23 cellular contexts compared by ENCODE assay signal in the genomic region with DNA sequence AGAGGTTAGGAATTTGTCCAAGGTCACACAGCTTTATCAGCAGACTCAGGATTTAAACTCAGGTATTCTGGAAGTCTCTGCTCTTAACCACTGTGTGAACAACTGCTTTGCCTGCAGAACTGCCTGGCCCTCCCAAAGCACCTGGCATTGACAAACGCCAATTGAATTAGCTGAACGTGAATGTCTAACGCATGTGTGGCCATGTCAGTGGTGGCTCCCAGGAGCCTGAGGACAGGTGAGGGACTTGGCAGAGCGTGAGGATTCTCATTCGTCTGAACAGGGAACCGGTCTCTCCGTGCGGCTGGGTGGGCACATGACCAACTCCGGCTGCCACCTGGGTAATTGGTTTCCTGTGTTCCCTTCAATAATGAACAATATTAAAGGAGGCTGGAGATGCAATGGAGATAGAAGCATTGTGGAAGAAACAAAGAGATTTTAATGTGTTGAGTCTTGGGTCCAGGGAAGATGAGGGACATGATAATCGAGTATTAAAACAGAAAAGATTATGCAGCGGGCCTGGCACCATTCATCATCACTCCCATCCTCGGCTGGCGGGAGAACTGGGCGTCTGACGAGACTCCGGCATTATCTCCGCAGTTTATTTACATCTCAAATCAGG.
DNase-seq lines count a peak whose midpoint lies in the region; ATAC-seq and TF ChIP-seq lines count a peak whose summit lies in the region.
"Had no signal": no experiment of that assay in that cellular context is flagged by ENCODE, and none has a peak within 500 bp of the region (broad histone marks: within the 10 kb centered on the region; RNA-seq: fewer than 3 reads in every experiment).

No MANE protein-coding gene starts in this region.

- intact Hi-C loops in upper lobe of right lung (cut with DNase I), result no loop called here
- intact Hi-C loops in posterior vena cava (cut with DNase I), result no loop called here

- H3K4me1 ChIP-seq in RWPE2 (ENCODE audit: insufficient read depth, poor library complexity, severe bottlenecking), result peaks cover 13% of the 10 kb centered on the region
- no peaks in the 10 kb centered on the region for H3K4me1 ChIP-seq in upper lobe of right lung
- H3K4me1 ChIP-seq: heart left ventricle had no signal

- H3K27me3 ChIP-seq in RWPE2 (ENCODE audit: insufficient read depth, poor library complexity, severe bottlenecking) (no peaks in the 10 kb centered on the region), upper lobe of right lung (peaks cover 33% of the 10 kb centered on the region)
- H3K27me3 ChIP-seq: body of pancreas, foreskin keratinocyte had no signal

- H3K36me3 ChIP-seq in RWPE2 (ENCODE audit: low read depth) (no peaks in the 10 kb centered on the region), upper lobe of right lung (no peaks in the 10 kb centered on the region)
- H3K36me3 ChIP-seq: esophagus squamous epithelium, heart left ventricle had no signal

- no peaks in the 10 kb centered on the region for H3K9me3 ChIP-seq in RWPE2 (ENCODE audit: severe bottlenecking)
- no peaks in the 10 kb centered on the region for H3K9me3 ChIP-seq in upper lobe of right lung
- H3K9me3 ChIP-seq: body of pancreas, esophagus squamous epithelium had no signal

- peak; percentile 19 for DNase-seq in activated CD8-positive, alpha-beta memory T cell treated with anti-CD3 and anti-CD28 coated beads for 24 hours
- DNase-seq in activated CD8-positive, alpha-beta memory T cell treated with anti-CD3 and anti-CD28 coated beads, Interleukin-2, amount 50 U/mL, for 48 hours, result no peak
- peak; percentile 63 for DNase-seq in NCI-H1436 (lab: John Stamatoyannopoulos, UW)
- DNase-seq in RWPE2 (ENCODE audit: low spot score), result peak; percentile 66
- DNase-seq in upper lobe of right lung, result peak; percentile 54
- DNase-seq in posterior vena cava (ENCODE audit: low spot score), result no peak
- DNase-seq: activated B cell treated with CpG ODN at 0.5 μM for 24 hours; activated CD4-positive, alpha-beta T cell treated with anti-CD3 and anti-CD28 coated beads, Interleukin-2, amount 50 U/mL, for 4 hours; activated naive CD4-positive, alpha-beta T cell treated with anti-CD3 and anti-CD28 coated beads, Interleukin-2, amount 10 ng/mL, durations not matched to agents 7 days and 5 days; CD4-positive, alpha-beta memory T cell; dermis blood vessel endothelial cell; esophagus squamous epithelium; heart left ventricle; left ventricle myocardium superior; naive B cell; NCI-H1048; OCI-M1; right cardiac atrium; stimulated activated CD4-positive, alpha-beta T cell treated with anti-CD3 and anti-CD28 coated beads, Interleukin-1b, Interleukin-23, amount 100 ng/mL, for 48 hours; stimulated activated naive CD8-positive, alpha-beta T cell treated with anti-CD3 and anti-CD28 coated beads, Interleukin-15, Interleukin-2, amounts not matched to agents 100 U/mL and 50 U/mL, for 24 hours had no signal

- no peak overlapping the region for H3K4me3 ChIP-seq in RWPE2 (ENCODE audit: severe bottlenecking)
- no peak overlapping the region for H3K4me3 ChIP-seq in upper lobe of right lung
- H3K4me3 ChIP-seq: body of pancreas, esophagus squamous epithelium, heart left ventricle had no signal

- TF ChIP-seq CTCF in RWPE2 (IDR thresholded peaks at IDR 0.05; ENCODE audit: poor library complexity, severe bottlenecking) (no peak), upper lobe of right lung (IDR thresholded peaks at IDR 0.05) (no peak)

- ATAC-seq in RWPE2 (ENCODE audit: low read depth) (no peak), upper lobe of right lung (no peak), GM21515 (IDR thresholded peaks at IDR 0.05; ENCODE audit: unreplicated experiment) (no peak)
- ATAC-seq: body of pancreas; foreskin keratinocyte; heart left ventricle; left ventricle myocardium superior; right cardiac atrium; stimulated activated naive CD8-positive, alpha-beta T cell treated with anti-CD3 and anti-CD28 coated beads, Interleukin-15, Interleukin-2, amounts not matched to agents 100 U/mL and 50 U/mL, for 24 hours had no signal

- H3K27ac ChIP-seq in RWPE2 (ENCODE audit: poor library complexity, severe bottlenecking) (no peak overlapping the region), upper lobe of right lung (no peak overlapping the region)
- H3K27ac ChIP-seq: body of pancreas, esophagus squamous epithelium, foreskin keratinocyte, heart left ventricle had no signal

Comparison
In these comparisons a context has a peak if more than half of its experiments do, and no peak if none do; other contexts are left out.
1. DNase-seq: peak in activated CD8-positive, alpha-beta memory T cell treated with anti-CD3 and anti-CD28 coated beads for 24 hours (single experiment), NCI-H1436 (single experiment), RWPE2 (single experiment) and upper lobe of right lung (single experiment); none in activated CD8-positive, alpha-beta memory T cell treated with anti-CD3 and anti-CD28 coated beads, Interleukin-2, amount 50 U/mL, for 48 hours (single experiment) and posterior vena cava (single experiment).